11 cellular contexts compared by ENCODE assay signal in the genomic region with DNA sequence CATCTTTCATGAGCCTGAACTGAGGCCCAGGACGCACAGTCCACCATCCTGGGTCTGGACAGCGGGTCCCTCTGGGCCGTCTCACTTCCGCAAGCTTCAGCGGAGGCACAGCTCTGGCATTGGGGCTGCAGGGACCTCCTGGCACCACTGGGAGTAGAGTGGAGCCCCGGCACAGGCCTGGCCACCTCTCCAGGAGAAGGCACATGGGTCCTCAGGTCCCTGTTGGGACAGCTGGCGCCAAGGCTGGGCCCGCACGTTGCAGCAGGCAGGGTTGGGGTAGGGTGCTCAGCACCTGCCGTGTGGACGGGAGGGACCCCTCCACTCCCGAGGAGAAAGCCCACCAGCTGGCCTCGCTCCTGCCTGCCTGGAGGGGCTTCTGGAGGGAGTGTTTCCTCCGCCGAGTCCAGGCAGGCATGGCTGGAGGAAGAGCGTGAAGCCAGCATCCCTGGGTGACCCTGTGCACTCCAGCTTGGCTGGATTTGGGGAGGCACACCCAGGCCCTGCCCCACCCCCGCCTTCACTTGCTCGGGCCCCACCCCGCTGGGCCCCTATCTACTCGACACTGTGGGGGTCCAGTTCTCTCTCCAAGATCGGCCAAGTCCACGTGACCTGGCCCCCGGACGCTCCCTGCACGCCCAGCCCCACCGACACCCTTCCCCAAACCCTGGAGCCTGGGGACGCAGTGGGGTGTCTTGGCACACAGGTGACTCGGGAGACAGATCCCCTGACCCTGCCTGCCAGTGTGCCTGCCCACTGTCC.
"Had no signal": no experiment of that assay in that cellular context is flagged by ENCODE, and none has a peak within 500 bp of the region (broad histone marks: within the 10 kb centered on the region; RNA-seq: fewer than 3 reads in every experiment).

No MANE protein-coding gene starts in this region.

- H3K27me3 ChIP-seq: upper lobe of left lung had no signal

- H3K4me1 ChIP-seq: prostate gland had no signal

- H3K27ac ChIP-seq: cardiac muscle cell, esophagus muscularis mucosa, hepatocyte, prostate gland, upper lobe of left lung had no signal

- H3K36me3 Mint-ChIP-seq: activated naive CD4-positive, alpha-beta T cell treated with anti-CD3 and anti-CD28 coated beads, Interleukin-2, amount 10 ng/mL, durations not matched to agents 7 days and 5 days had no signal

- H3K36me3 ChIP-seq: cardiac muscle cell, esophagus muscularis mucosa, prostate gland, upper lobe of left lung had no signal

- H3K4me3 ChIP-seq: cardiac muscle cell, esophagus muscularis mucosa, hepatocyte, prostate gland, upper lobe of left lung had no signal

- DNase-seq: activated CD4-positive, alpha-beta T cell treated with anti-CD3 and anti-CD28 coated beads, Interleukin-2, amount 50 U/mL, for 48 hours; activated naive CD4-positive, alpha-beta T cell treated with anti-CD3 and anti-CD28 coated beads, Interleukin-2, amount 10 ng/mL, durations not matched to agents 7 days and 5 days; nephron progenitor cell; stimulated activated CD4-positive, alpha-beta T cell treated with anti-CD3 and anti-CD28 coated beads, Interleukin-4, amount 100 ng/mL, for 24 hours; substantia nigra had no signal

- H3K9me3 ChIP-seq: esophagus muscularis mucosa, prostate gland, upper lobe of left lung had no signal

- H3K9me3 Mint-ChIP-seq: activated naive CD4-positive, alpha-beta T cell treated with anti-CD3 and anti-CD28 coated beads, Interleukin-2, amount 10 ng/mL, durations not matched to agents 7 days and 5 days; activated T-helper 2 cell treated with anti-CD3 and anti-CD28 coated beads, Interferon-gamma antibody, Interleukin-2, Interleukin-4, amounts not matched to agents 10 μg/mL and 5 μg/mL and 100 μg/mL, durations not matched to agents 14 hours and 24 hours and 36 hours; nephron progenitor cell had no signal

- H3K4me3 Mint-ChIP-seq: activated naive CD4-positive, alpha-beta T cell treated with anti-CD3 and anti-CD28 coated beads, Interleukin-2, amount 10 ng/mL, durations not matched to agents 7 days and 5 days; nephron progenitor cell had no signal

- H3K27ac Mint-ChIP-seq: activated naive CD4-positive, alpha-beta T cell treated with anti-CD3 and anti-CD28 coated beads, Interleukin-2, amount 10 ng/mL, durations not matched to agents 7 days and 5 days; activated T-helper 2 cell treated with anti-CD3 and anti-CD28 coated beads, Interferon-gamma antibody, Interleukin-2, Interleukin-4, amounts not matched to agents 10 μg/mL and 5 μg/mL and 100 μg/mL, durations not matched to agents 14 hours and 24 hours and 36 hours; nephron progenitor cell had no signal
